ENCODE assay signal across 26 cellular contexts in the genomic region with DNA sequence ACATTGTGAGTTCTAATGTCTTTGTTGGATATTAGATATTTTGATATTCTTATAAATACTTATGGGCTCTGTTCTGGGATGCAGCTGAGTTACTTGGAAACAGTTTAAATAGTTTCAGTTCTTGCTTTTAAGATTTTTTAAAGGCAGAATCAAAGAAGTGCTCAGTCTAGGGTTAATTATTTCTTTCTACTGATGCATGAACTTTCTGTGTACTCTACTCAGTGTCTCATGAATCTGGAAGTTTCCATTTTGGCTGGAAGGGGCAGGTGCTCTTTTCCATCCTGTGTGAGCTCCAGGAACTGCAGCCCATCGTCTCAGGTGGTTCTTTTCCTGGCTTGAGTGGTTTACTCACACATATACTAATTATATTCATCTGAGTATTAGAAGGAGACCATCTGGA.
DNase-seq lines count a peak whose midpoint lies in the region; ATAC-seq and TF ChIP-seq lines count a peak whose summit lies in the region.
"Had no signal": no experiment of that assay in that cellular context is flagged by ENCODE, and none has a peak within 500 bp of the region (broad histone marks: within the 10 kb centered on the region; RNA-seq: fewer than 3 reads in every experiment).

No MANE protein-coding gene starts in this region.

- no peak overlapping the region; the same call in 1 of the 2 replicates for H3K4me3 ChIP-seq in DOHH2 (ENCODE audit: low read length)
- H3K4me3 ChIP-seq in naive thymus-derived CD4-positive, alpha-beta T cell (ENCODE audit: low read length): no peak overlapping the region
- no peak overlapping the region for H3K4me3 ChIP-seq in hepatocyte
- H3K4me3 ChIP-seq: HAP-1, heart left ventricle, right atrium auricular region, tibial artery had no signal

- peak; percentile 73 for ATAC-seq in GM19043 (IDR thresholded peaks at IDR 0.05; ENCODE audit: low read depth, unreplicated experiment)
- ATAC-seq in GM21786 (IDR thresholded peaks at IDR 0.05; ENCODE audit: unreplicated experiment): peak; percentile 61
- ATAC-seq in HG03378 (IDR thresholded peaks at IDR 0.05; ENCODE audit: unreplicated experiment): peak; percentile 58
- ATAC-seq in naive thymus-derived CD4-positive, alpha-beta T cell: no peak
- ATAC-seq: activated T-helper 17 cell treated with anti-CD3 and anti-CD28 coated beads, Interleukin-2, amount 50 U/mL, for 72 hours; heart left ventricle; left lobe of liver; naive thymus-derived CD8-positive, alpha-beta T cell; stimulated activated naive CD8-positive, alpha-beta T cell treated with anti-CD3 and anti-CD28 coated beads, Interleukin-15, Interleukin-2, amounts not matched to agents 100 U/mL and 50 U/mL, for 24 hours; WTC11 had no signal

- no peaks in the 10 kb centered on the region for H3K9me3 ChIP-seq in DOHH2 (ENCODE audit: control insufficient read depth, insufficient read depth, low read length)
- no peaks in the 10 kb centered on the region for H3K9me3 ChIP-seq in naive thymus-derived CD4-positive, alpha-beta T cell (ENCODE audit: control insufficient read depth in 2 of 3, low read length in 3 of 3)
- no peaks in the 10 kb centered on the region for H3K9me3 ChIP-seq in hepatocyte (ENCODE audit: low read depth)
- H3K9me3 ChIP-seq: HAP-1, heart left ventricle, right atrium auricular region, tibial artery had no signal

- no peak overlapping the region for H3K27ac Mint-ChIP-seq in naive thymus-derived CD4-positive, alpha-beta T cell
- H3K27ac Mint-ChIP-seq: activated naive CD8-positive, alpha-beta T cell treated with anti-CD3 and anti-CD28 coated beads for 36 hours; activated T-helper 17 cell treated with anti-CD3 and anti-CD28 coated beads, Interleukin-2, amount 50 U/mL, for 72 hours; B cell; naive thymus-derived CD8-positive, alpha-beta T cell; WTC11 had no signal

- POLR2A ChIA-PET in naive thymus-derived CD4-positive, alpha-beta T cell (lab: Charles Lee): no interaction called here

- H3K4me2 ChIP-seq in DOHH2 (ENCODE audit: low read length) (peak overlapping the region; percentile 51), hepatocyte (no peak overlapping the region)

- H3F3A ChIP-seq in DOHH2 (ENCODE audit: control insufficient read depth, insufficient read depth): peaks cover 7% of the 10 kb centered on the region; the same call in 1 of the 2 replicates

- H2AFZ ChIP-seq in hepatocyte: no peak overlapping the region

- 81% methylated on average over 1 of the region's 1 CpG for WGBS in hepatocyte (ENCODE audit: low lambda C conversion rate, missing lambda C conversion rate)

- H3K36me3 ChIP-seq in DOHH2 (ENCODE audit: control insufficient read depth, low read length) (no peaks in the 10 kb centered on the region), hepatocyte (replicated peaks; ENCODE audit: insufficient read depth, low read depth) (no peaks in the 10 kb centered on the region)
- no peaks in the 10 kb centered on the region for H3K36me3 ChIP-seq in naive thymus-derived CD4-positive, alpha-beta T cell (ENCODE audit: control insufficient read depth in 2 of 3, insufficient read depth in 3 of 3, low read length in 3 of 3)
- H3K36me3 ChIP-seq: HAP-1, heart left ventricle, right atrium auricular region, tibial artery had no signal

- H3K9me2 ChIP-seq in DOHH2 (replicated peaks; ENCODE audit: control insufficient read depth, low read length) (no peaks in the 10 kb centered on the region), hepatocyte (replicated peaks; ENCODE audit: insufficient read depth) (no peaks in the 10 kb centered on the region)

- intact Hi-C loops in naive thymus-derived CD4-positive, alpha-beta T cell (cut with micrococcal nuclease): no loop called here

- H3K27me3 ChIP-seq in DOHH2 (ENCODE audit: control insufficient read depth, low read length) (no peaks in the 10 kb centered on the region), hepatocyte (no peaks in the 10 kb centered on the region)
- no peaks in the 10 kb centered on the region for H3K27me3 ChIP-seq in naive thymus-derived CD4-positive, alpha-beta T cell (ENCODE audit: control insufficient read depth in 2 of 2, insufficient read depth in 2 of 2, low read length in 2 of 2)
- H3K27me3 ChIP-seq: right atrium auricular region, tibial artery had no signal

- TF ChIP-seq CTCF in DOHH2 (IDR thresholded peaks at IDR 0.05; ENCODE audit: low read depth, low read length, poor library complexity, severe bottlenecking) (no peak), hepatocyte (IDR thresholded peaks at IDR 0.05; ENCODE audit: poor library complexity) (no peak)

- H3K36me3 Mint-ChIP-seq in naive thymus-derived CD4-positive, alpha-beta T cell: no peaks in the 10 kb centered on the region
- H3K36me3 Mint-ChIP-seq: activated naive CD8-positive, alpha-beta T cell treated with anti-CD3 and anti-CD28 coated beads for 36 hours; naive thymus-derived CD8-positive, alpha-beta T cell had no signal

- H3K27ac ChIP-seq in DOHH2 (ENCODE audit: low read depth, low read length) (peak overlapping the region; percentile 12; the same call in 1 of the 2 replicates), hepatocyte (no peak overlapping the region)
- no peak overlapping the region for H3K27ac ChIP-seq in naive thymus-derived CD4-positive, alpha-beta T cell (ENCODE audit: low read depth, low read length)
- H3K27ac ChIP-seq: epithelial cell of prostate, heart left ventricle, right atrium auricular region, tibial artery had no signal

- no peak overlapping the region for H3K4me3 Mint-ChIP-seq in naive thymus-derived CD4-positive, alpha-beta T cell
- H3K4me3 Mint-ChIP-seq: activated naive CD8-positive, alpha-beta T cell treated with anti-CD3 and anti-CD28 coated beads for 36 hours; activated T-helper 17 cell treated with anti-CD3 and anti-CD28 coated beads, Interleukin-2, amount 50 U/mL, for 72 hours; B cell; naive thymus-derived CD8-positive, alpha-beta T cell; WTC11 had no signal

- CTCF ChIA-PET in naive thymus-derived CD4-positive, alpha-beta T cell (lab: Charles Lee): interaction anchor here (1.1 to 1.6 kb wide), 2 partner anchors 1384 to 1398 kb away, joined by 3 to 7 read pairs; no protein-coding TSS in a partner anchor

- no peaks in the 10 kb centered on the region for H3K4me1 Mint-ChIP-seq in naive thymus-derived CD4-positive, alpha-beta T cell
- H3K4me1 Mint-ChIP-seq: activated naive CD8-positive, alpha-beta T cell treated with anti-CD3 and anti-CD28 coated beads for 36 hours; activated T-helper 17 cell treated with anti-CD3 and anti-CD28 coated beads, Interleukin-2, amount 50 U/mL, for 72 hours; B cell; naive thymus-derived CD8-positive, alpha-beta T cell; WTC11 had no signal

- H3K4me1 ChIP-seq in DOHH2 (ENCODE audit: control insufficient read depth, low read length) (peaks cover 26% of the 10 kb centered on the region), hepatocyte (ENCODE audit: insufficient read depth) (no peaks in the 10 kb centered on the region)
- no peaks in the 10 kb centered on the region for H3K4me1 ChIP-seq in naive thymus-derived CD4-positive, alpha-beta T cell (ENCODE audit: control insufficient read depth in 2 of 2, insufficient read depth in 2 of 2, low read length in 2 of 2)
- H3K4me1 ChIP-seq: HAP-1, heart left ventricle, right atrium auricular region, tibial artery had no signal

- no peaks in the 10 kb centered on the region for H3K9me3 Mint-ChIP-seq in naive thymus-derived CD4-positive, alpha-beta T cell
- H3K9me3 Mint-ChIP-seq: activated naive CD8-positive, alpha-beta T cell treated with anti-CD3 and anti-CD28 coated beads for 36 hours; activated T-helper 17 cell treated with anti-CD3 and anti-CD28 coated beads, Interleukin-2, amount 50 U/mL, for 72 hours; naive thymus-derived CD8-positive, alpha-beta T cell had no signal

- H4K20me1 ChIP-seq in DOHH2 (ENCODE audit: control insufficient read depth, insufficient read depth, low read depth, low read length): no peaks in the 10 kb centered on the region
- no peaks in the 10 kb centered on the region for H4K20me1 ChIP-seq in hepatocyte (ENCODE audit: insufficient read depth, poor library complexity, severe bottlenecking)

- no peak for DNase-seq in naive thymus-derived CD4-positive, alpha-beta T cell
- no peak for DNase-seq in DMS114 treated with DMSO at 0.1 percent for 48 hours (lab: John Stamatoyannopoulos, UW; ENCODE audit: unreplicated experiment)
- DNase-seq in hepatocyte (ENCODE audit: low spot score): no peak
- DNase-seq in NCI-H82 treated with DMSO at 0.1 percent for 48 hours (lab: John Stamatoyannopoulos, UW; ENCODE audit: unreplicated experiment): no peak
- DNase-seq: activated CD8-positive, alpha-beta memory T cell treated with anti-CD3 and anti-CD28 coated beads, Interleukin-2, amount 50 U/mL, for 4 hours; activated naive CD8-positive, alpha-beta T cell treated with anti-CD3 and anti-CD28 coated beads for 36 hours; heart left ventricle; naive thymus-derived CD8-positive, alpha-beta T cell; NCI-H1436 treated with DMSO at 0.1 percent for 48 hours; NCI-H526 treated with DMSO at 0.1 percent for 48 hours; OCI-M1; stimulated activated CD4-positive, alpha-beta T cell treated with anti-CD3 and anti-CD28 coated beads, Interleukin-4, amount 100 ng/mL, for 4 hours; stimulated activated naive CD8-positive, alpha-beta T cell treated with anti-CD3 and anti-CD28 coated beads, Interleukin-15, Interleukin-2, amounts not matched to agents 100 U/mL and 50 U/mL, for 24 hours; T-helper 9 cell; tibial artery had no signal

- H3K79me2 ChIP-seq in DOHH2 (ENCODE audit: control insufficient read depth, low read length): no peaks in the 10 kb centered on the region
- no peaks in the 10 kb centered on the region for H3K79me2 ChIP-seq in hepatocyte

- H3K27me3 Mint-ChIP-seq in naive thymus-derived CD4-positive, alpha-beta T cell: peaks cover 18 to 56% (median 34%) of the 10 kb centered on the region in 5 donors
